Comparison of ENCODE assay signal across 14 cellular contexts in genomic region chr10:99593312-99593711, GRCh38.
"Had no signal": no experiment of that assay in that cellular context is flagged by ENCODE, and none has a peak within 500 bp of the region (broad histone marks: within the 10 kb centered on the region; RNA-seq: fewer than 3 reads in every experiment).

No MANE protein-coding gene starts in this region.

- H3K27me3 ChIP-seq: gastrocnemius medialis, right atrium auricular region, vagina had no signal

- DNase-seq: activated CD8-positive, alpha-beta memory T cell treated with anti-CD3 and anti-CD28 coated beads, Interleukin-2, amount 50 U/mL, for 48 hours; activated CD8-positive, alpha-beta T cell treated with anti-CD3 and anti-CD28 coated beads for 36 hours; activated naive CD4-positive, alpha-beta T cell treated with Interleukin-2 at 50 U/mL for 16 hours; caudate nucleus; cortex of kidney; effector CD8-positive, alpha-beta T cell; gastrocnemius medialis; T1000; tibial artery had no signal

- H3K9me3 Mint-ChIP-seq: activated CD8-positive, alpha-beta T cell treated with anti-CD3 and anti-CD28 coated beads for 36 hours; activated T-helper 1 cell treated with anti-CD3 and anti-CD28 coated beads, Interleukin-12 subunit alpha, Interleukin-12 subunit beta, Interleukin-2, Interleukin-4 antibody, amounts not matched to agents 30 ng/mL and 10 ng/mL and 1 ng/mL, durations not matched to agents 14 hours and 24 hours and 36 hours; stimulated activated memory B cell treated with anti-CD40 and anti-IgM and Interleukin-4, amounts not matched to agents 10 μg/mL and 1 μg/mL and 100 μg/mL, for 72 hours had no signal

- H3K27ac Mint-ChIP-seq: activated CD8-positive, alpha-beta T cell treated with anti-CD3 and anti-CD28 coated beads for 36 hours; activated T-helper 1 cell treated with anti-CD3 and anti-CD28 coated beads, Interleukin-12 subunit alpha, Interleukin-12 subunit beta, Interleukin-2, Interleukin-4 antibody, amounts not matched to agents 30 ng/mL and 10 ng/mL and 1 ng/mL, durations not matched to agents 14 hours and 24 hours and 36 hours; stimulated activated memory B cell treated with anti-CD40 and anti-IgM and Interleukin-4, amounts not matched to agents 10 μg/mL and 1 μg/mL and 100 μg/mL, for 72 hours had no signal

- H3K4me3 ChIP-seq: gastrocnemius medialis, right atrium auricular region, tibial artery, vagina had no signal

- H3K36me3 ChIP-seq: gastrocnemius medialis, right atrium auricular region, tibial artery, vagina had no signal

- H3K27ac ChIP-seq: gastrocnemius medialis, parathyroid adenoma, right atrium auricular region, tibial artery, vagina had no signal

- ATAC-seq: activated CD8-positive, alpha-beta T cell treated with anti-CD3 and anti-CD28 coated beads for 36 hours; gastrocnemius medialis; stimulated activated memory B cell treated with anti-CD40 and anti-IgM and Interleukin-4, amounts not matched to agents 10 μg/mL and 1 μg/mL and 100 μg/mL, for 72 hours had no signal

- H3K4me1 Mint-ChIP-seq: stimulated activated memory B cell treated with anti-CD40 and anti-IgM and Interleukin-4, amounts not matched to agents 10 μg/mL and 1 μg/mL and 100 μg/mL, for 72 hours had no signal

- H3K4me3 Mint-ChIP-seq: activated CD8-positive, alpha-beta T cell treated with anti-CD3 and anti-CD28 coated beads for 36 hours; activated T-helper 1 cell treated with anti-CD3 and anti-CD28 coated beads, Interleukin-12 subunit alpha, Interleukin-12 subunit beta, Interleukin-2, Interleukin-4 antibody, amounts not matched to agents 30 ng/mL and 10 ng/mL and 1 ng/mL, durations not matched to agents 14 hours and 24 hours and 36 hours; stimulated activated memory B cell treated with anti-CD40 and anti-IgM and Interleukin-4, amounts not matched to agents 10 μg/mL and 1 μg/mL and 100 μg/mL, for 72 hours had no signal

- H3K4me1 ChIP-seq: parathyroid adenoma, right atrium auricular region, tibial artery, vagina had no signal

- H3K36me3 Mint-ChIP-seq: stimulated activated memory B cell treated with anti-CD40 and anti-IgM and Interleukin-4, amounts not matched to agents 10 μg/mL and 1 μg/mL and 100 μg/mL, for 72 hours had no signal

- H3K9me3 ChIP-seq: gastrocnemius medialis, right atrium auricular region, tibial artery, vagina had no signal
